8 cellular contexts compared by ENCODE assay signal in the genomic region with DNA sequence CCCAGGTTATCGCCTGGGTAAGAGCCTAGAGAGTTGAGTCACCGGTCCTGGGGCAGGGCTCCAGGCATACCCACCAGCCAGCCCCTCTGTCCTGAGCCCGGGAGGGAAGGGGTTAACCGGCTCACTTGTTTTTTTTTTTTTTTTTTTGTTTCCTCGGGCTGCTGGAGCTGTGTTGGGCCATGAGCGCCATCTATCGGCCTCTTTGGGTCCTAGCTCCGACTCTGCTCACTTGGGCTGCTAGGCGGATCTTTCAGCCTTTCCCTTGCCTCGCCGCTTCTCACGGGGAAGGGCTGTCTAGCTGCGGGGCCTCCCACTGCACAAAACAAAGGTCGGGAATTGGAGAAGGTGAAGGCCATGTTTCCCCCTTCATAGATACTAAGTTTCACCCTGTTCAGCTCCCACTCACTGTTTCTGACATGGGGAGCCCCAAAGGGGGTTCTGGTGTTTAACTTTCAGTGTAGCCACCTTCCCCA. TPM values are rescaled to one million over a fixed set of nuclear protein-coding genes. Genes with fewer than 3 reads are reported as not detected.
DNase-seq lines count a peak whose midpoint lies in the region; ATAC-seq, FAIRE-seq and TF ChIP-seq lines count a peak whose summit lies in the region.

No MANE protein-coding gene starts in this region.

- intact Hi-C loops in activated B cell treated with CpG ODN at 0.5 μM for 24 hours (cut with micrococcal nuclease) = loop anchor here (1.0 to 5.0 kb wide), 6 partner anchors 10 to 444 kb away; no protein-coding TSS in a partner anchor
- intact Hi-C loops in kidney (cut with DNase I) = loop anchor here (5.0 kb wide), 1 partner anchor 164 kb away; a partner anchor contains a TSS

- H3K4me1 Mint-ChIP-seq in activated B cell treated with CpG ODN at 0.5 μM for 24 hours = peaks cover 29% of the 10 kb centered on the region

- peak; percentile 79 for TF ChIP-seq CTCF in D721Med (IDR thresholded peaks at IDR 0.05; ENCODE audit: insufficient read depth, missing control alignments)
- no peak for TF ChIP-seq CTCF in activated B cell treated with CpG ODN at 0.5 μM for 24 hours (IDR thresholded peaks at IDR 0.05)
- peak; percentile 93 for TF ChIP-seq CTCF in bronchial epithelial cell (IDR thresholded peaks at IDR 0.05; ENCODE audit: insufficient read depth, low read length, severe bottlenecking)
- peak; percentile 93 for TF ChIP-seq CTCF in kidney (IDR thresholded peaks at IDR 0.05; ENCODE audit: borderline replicate concordance, extremely low read depth, insufficient read depth)

- DNase-seq in D721Med (ENCODE audit: insufficient read length, low spot score) (no peak), NCI-H2227 treated with DMSO at 0.1 percent for 48 hours (lab: John Stamatoyannopoulos, UW) (peak; percentile 78), activated B cell treated with CpG ODN at 0.5 μM for 24 hours (peak; percentile 58), bronchial epithelial cell (ENCODE audit: low read depth) (peak; percentile 63), kidney (peak; percentile 92)
- DNase-seq in stimulated activated CD4-positive, alpha-beta T cell treated with anti-CD3 and anti-CD28 coated beads, Interleukin-15, amount 100 ng/mL, for 48 hours (ENCODE audit: low read depth in 2 of 2) = peak; percentile 66

- peaks cover 0 to 12% of the 10 kb centered on the region in 2 donors for H3K4me1 ChIP-seq in kidney (ENCODE audit: control insufficient read depth in 1 of 2, insufficient read depth in 1 of 2, low read depth in 1 of 2, low read length in 2 of 2)

- peaks cover 20% of the 10 kb centered on the region for H3K27me3 Mint-ChIP-seq in activated B cell treated with CpG ODN at 0.5 μM for 24 hours

- CTCF ChIA-PET in activated B cell treated with CpG ODN at 0.5 μM for 24 hours (lab: Charles Lee) = interaction anchor here (0.6 to 9.4 kb wide), 14 partner anchors 10 to 461 kb away, joined by 3 to 98 read pairs (median 4); a partner anchor contains a TSS

- FAIRE-seq in D721Med (lab: Jason Lieb, UNC) = no peak
- no peak for FAIRE-seq in bronchial epithelial cell (lab: Jason Lieb, UNC)
- FAIRE-seq in kidney (lab: Jason Lieb, UNC) = no peak

- peaks cover 2% of the 10 kb centered on the region for H3K36me3 ChIP-seq in bronchial epithelial cell (ENCODE audit: control insufficient read depth, insufficient read depth, low read length)
- H3K36me3 ChIP-seq in kidney (ENCODE audit: control insufficient read depth in 1 of 2, insufficient read depth in 2 of 2, low read length in 2 of 2) = peaks cover 0 to 3% of the 10 kb centered on the region in 2 donors

- no peaks in the 10 kb centered on the region for H3K9me3 Mint-ChIP-seq in activated B cell treated with CpG ODN at 0.5 μM for 24 hours

- POLR2A ChIA-PET in activated B cell treated with CpG ODN at 0.5 μM for 24 hours (lab: Charles Lee) = interaction anchor here (0.6 to 1.0 kb wide), 6 partner anchors 10 to 306 kb away, joined by 3 to 9 read pairs (median 4); a partner anchor contains a TSS

- H3K27ac Mint-ChIP-seq in activated B cell treated with CpG ODN at 0.5 μM for 24 hours = no peak overlapping the region

- peaks cover 9% of the 10 kb centered on the region for H3K36me3 Mint-ChIP-seq in activated B cell treated with CpG ODN at 0.5 μM for 24 hours (ENCODE audit: low read depth)

- no peak overlapping the region for H3K27ac ChIP-seq in kidney (ENCODE audit: low read depth in 2 of 2, low read length in 2 of 2)

- H3K4me3 ChIP-seq in bronchial epithelial cell (ENCODE audit: low read depth, low read length) = no peak overlapping the region
- H3K4me3 ChIP-seq in kidney (ENCODE audit: low read length in 2 of 2) = no peak overlapping the region

- H3K9ac ChIP-seq in kidney (ENCODE audit: low read length in 2 of 2) = peak overlapping the region in 1 of 2 donors; percentile 16

- ATAC-seq in HG02678 (IDR thresholded peaks at IDR 0.05; ENCODE audit: unreplicated experiment) (peak; percentile 37), activated B cell treated with CpG ODN at 0.5 μM for 24 hours (ENCODE audit: low read depth) (peak; percentile 61), HG03378 (IDR thresholded peaks at IDR 0.05; ENCODE audit: unreplicated experiment) (no peak)

- H3K9me3 ChIP-seq in kidney (ENCODE audit: control insufficient read depth in 1 of 2, low read length in 2 of 2) = no peaks in the 10 kb centered on the region

- H3K27me3 ChIP-seq in bronchial epithelial cell (ENCODE audit: control insufficient read depth, insufficient read depth, low read length) = peaks cover 12% of the 10 kb centered on the region

- no peak overlapping the region for H3K4me3 Mint-ChIP-seq in activated B cell treated with CpG ODN at 0.5 μM for 24 hours

RNA-seq across cellular contexts. Expression of a gene that starts 2.8 kb away (rescaled TPM):
- total RNA-seq in activated B cell treated with CpG ODN at 0.5 μM for 24 hours = 31.2 and 38.6 TPM in 2 replicates
- total RNA-seq in bronchial epithelial cell = 36.1 and 48.5 TPM in 2 replicates
- 27.6 TPM for total RNA-seq in kidney
- 68.3 TPM for polyA plus RNA-seq in kidney (ENCODE audit: insufficient read depth, low read depth, low replicate concordance)
